19 cellular contexts compared by ENCODE assay signal in genomic region chr20:44135811-44136204, GRCh38. TPM values are rescaled to one million over a fixed set of nuclear protein-coding genes. Genes with fewer than 3 reads are reported as not detected.
A peak's percentile ranks its signal among the peaks of the same experiment; 100 is the strongest.
DNase-seq lines count a peak whose midpoint lies in the region; ATAC-seq lines count a peak whose summit lies in the region.
"Had no signal": no experiment of that assay in that cellular context is flagged by ENCODE, and none has a peak within 500 bp of the region (broad histone marks: within the 10 kb centered on the region; RNA-seq: fewer than 3 reads in every experiment).

No MANE protein-coding gene starts in this region.

- no peaks in the 10 kb centered on the region for H3K79me1 ChIP-seq in mesendoderm (ENCODE audit: low read length)

- peaks cover 7% of the 10 kb centered on the region for H3K27me3 Mint-ChIP-seq in activated CD4-positive, alpha-beta T cell treated with anti-CD3 and anti-CD28 coated beads for 36 hours
- H3K27me3 Mint-ChIP-seq in activated T-helper 1 cell treated with anti-CD3 and anti-CD28 coated beads, Interleukin-12 subunit alpha, Interleukin-12 subunit beta, Interleukin-2, Interleukin-4 antibody, amounts not matched to agents 30 ng/mL and 10 ng/mL and 1 ng/mL, durations not matched to agents 14 hours and 24 hours and 36 hours (ENCODE audit: insufficient read depth) = peaks cover 21% of the 10 kb centered on the region

- H3K4me3 ChIP-seq in mesendoderm (ENCODE audit: low read length) = no peak overlapping the region

- no peak overlapping the region for H3K27ac ChIP-seq in mesendoderm (ENCODE audit: low read depth, low read length)
- H3K27ac ChIP-seq: 22Rv1 had no signal

- no peaks in the 10 kb centered on the region for H3K4me1 Mint-ChIP-seq in activated CD4-positive, alpha-beta T cell treated with anti-CD3 and anti-CD28 coated beads for 36 hours
- H3K4me1 Mint-ChIP-seq in activated T-helper 1 cell treated with anti-CD3 and anti-CD28 coated beads, Interleukin-12 subunit alpha, Interleukin-12 subunit beta, Interleukin-2, Interleukin-4 antibody, amounts not matched to agents 30 ng/mL and 10 ng/mL and 1 ng/mL, durations not matched to agents 14 hours and 24 hours and 36 hours (ENCODE audit: low read depth) = no peaks in the 10 kb centered on the region
- no peaks in the 10 kb centered on the region for H3K4me1 Mint-ChIP-seq in stimulated activated effector memory CD8-positive, alpha-beta T cell treated with anti-CD3 and anti-CD28 coated beads, Interleukin-12 subunit alpha, Interleukin-12 subunit beta, amount 100 ng/mL, for 72 hours

- no peak overlapping the region for H3K27ac Mint-ChIP-seq in activated CD4-positive, alpha-beta T cell treated with anti-CD3 and anti-CD28 coated beads for 36 hours
- H3K27ac Mint-ChIP-seq in activated T-helper 1 cell treated with anti-CD3 and anti-CD28 coated beads, Interleukin-12 subunit alpha, Interleukin-12 subunit beta, Interleukin-2, Interleukin-4 antibody, amounts not matched to agents 30 ng/mL and 10 ng/mL and 1 ng/mL, durations not matched to agents 14 hours and 24 hours and 36 hours = peak overlapping the region; percentile 16
- H3K27ac Mint-ChIP-seq in stimulated activated effector memory CD8-positive, alpha-beta T cell treated with anti-CD3 and anti-CD28 coated beads, Interleukin-12 subunit alpha, Interleukin-12 subunit beta, amount 100 ng/mL, for 72 hours = no peak overlapping the region
- H3K27ac Mint-ChIP-seq: activated naive CD8-positive, alpha-beta T cell; IgD-negative memory B cell; T-helper 2 cell treated with Interferon-gamma antibody and Interleukin-4, amounts not matched to agents 5 μg/mL and 100 μg/mL, for 36 hours had no signal

- no peak overlapping the region for H3K4me3 Mint-ChIP-seq in activated CD4-positive, alpha-beta T cell treated with anti-CD3 and anti-CD28 coated beads for 36 hours
- H3K4me3 Mint-ChIP-seq in activated T-helper 1 cell treated with anti-CD3 and anti-CD28 coated beads, Interleukin-12 subunit alpha, Interleukin-12 subunit beta, Interleukin-2, Interleukin-4 antibody, amounts not matched to agents 30 ng/mL and 10 ng/mL and 1 ng/mL, durations not matched to agents 14 hours and 24 hours and 36 hours = no peak overlapping the region
- no peak overlapping the region for H3K4me3 Mint-ChIP-seq in stimulated activated effector memory CD8-positive, alpha-beta T cell treated with anti-CD3 and anti-CD28 coated beads, Interleukin-12 subunit alpha, Interleukin-12 subunit beta, amount 100 ng/mL, for 72 hours
- H3K4me3 Mint-ChIP-seq: activated naive CD8-positive, alpha-beta T cell; IgD-negative memory B cell; T-helper 2 cell treated with Interferon-gamma antibody and Interleukin-4, amounts not matched to agents 5 μg/mL and 100 μg/mL, for 36 hours had no signal

- H3K56ac ChIP-seq in mesendoderm (ENCODE audit: low read length) = peak overlapping the region; percentile 22

- POLR2A ChIA-PET in activated CD4-positive, alpha-beta T cell treated with anti-CD3 and anti-CD28 coated beads for 36 hours (lab: Charles Lee) = no interaction called here

- no peak overlapping the region for H3K9ac ChIP-seq in mesendoderm (ENCODE audit: low read length)

- no peak overlapping the region for H3K4me2 ChIP-seq in mesendoderm (ENCODE audit: low read length)

- H4K5ac ChIP-seq in mesendoderm (ENCODE audit: low read length) = no peak overlapping the region

- no peak overlapping the region for H3K18ac ChIP-seq in mesendoderm (ENCODE audit: low read length)

- H3K36me3 Mint-ChIP-seq in activated CD4-positive, alpha-beta T cell treated with anti-CD3 and anti-CD28 coated beads for 36 hours (ENCODE audit: low read depth) = no peaks in the 10 kb centered on the region
- no peaks in the 10 kb centered on the region for H3K36me3 Mint-ChIP-seq in activated T-helper 1 cell treated with anti-CD3 and anti-CD28 coated beads, Interleukin-12 subunit alpha, Interleukin-12 subunit beta, Interleukin-2, Interleukin-4 antibody, amounts not matched to agents 30 ng/mL and 10 ng/mL and 1 ng/mL, durations not matched to agents 14 hours and 24 hours and 36 hours (ENCODE audit: low read depth)
- H3K36me3 Mint-ChIP-seq in stimulated activated effector memory CD8-positive, alpha-beta T cell treated with anti-CD3 and anti-CD28 coated beads, Interleukin-12 subunit alpha, Interleukin-12 subunit beta, amount 100 ng/mL, for 72 hours = no peaks in the 10 kb centered on the region
- H3K36me3 Mint-ChIP-seq: activated naive CD8-positive, alpha-beta T cell; IgD-negative memory B cell had no signal

- H4K8ac ChIP-seq in mesendoderm (ENCODE audit: low read depth, low read length) = no peak overlapping the region

- no peak overlapping the region for H2BK15ac ChIP-seq in mesendoderm (replicated peaks; ENCODE audit: low read depth)

- H2AK5ac ChIP-seq in mesendoderm (ENCODE audit: low read length) = peak overlapping the region; percentile 14

- no peaks in the 10 kb centered on the region for H3K27me3 ChIP-seq in mesendoderm (ENCODE audit: insufficient read depth, low read length, poor library complexity)

- no peak for DNase-seq in activated CD4-positive, alpha-beta T cell treated with anti-CD3 and anti-CD28 coated beads for 36 hours
- DNase-seq in activated CD4-positive, alpha-beta T cell treated with anti-CD3 and anti-CD28 coated beads, Interleukin-2, amount 50 U/mL, for 4 hours = no peak
- no peak for DNase-seq in activated T-helper 1 cell treated with anti-CD3 and anti-CD28 coated beads, Interleukin-12 subunit alpha, Interleukin-12 subunit beta, Interleukin-2, Interleukin-4 antibody, amounts not matched to agents 30 ng/mL and 10 ng/mL and 1 ng/mL, durations not matched to agents 14 hours and 24 hours and 36 hours (ENCODE audit: low spot score)
- DNase-seq in mesendoderm = no peak
- DNase-seq in stimulated activated effector memory CD8-positive, alpha-beta T cell treated with anti-CD3 and anti-CD28 coated beads, Interleukin-12 subunit alpha, Interleukin-12 subunit beta, amount 100 ng/mL, for 72 hours (ENCODE audit: low spot score in 2 of 2) = no peak
- DNase-seq in RKO (ENCODE audit: low spot score) = no peak
- no peak for DNase-seq in stimulated activated CD4-positive, alpha-beta T cell treated with anti-CD3 and anti-CD28 coated beads, Interleukin-1b, Interleukin-23, amount 100 ng/mL, for 48 hours
- no peak for DNase-seq in central memory CD4-positive, alpha-beta T cell
- DNase-seq: activated T-cell treated with anti-CD3 and anti-CD28 coated beads for 4 hours; C1 segment of cervical spinal cord; DMS53; NCI-H187; SHP77; stimulated activated CD4-positive, alpha-beta T cell treated with anti-CD3 and anti-CD28 coated beads, Interleukin-2, amount 100 ng/mL, for 24 hours had no signal

- intact Hi-C loops in activated CD4-positive, alpha-beta T cell treated with anti-CD3 and anti-CD28 coated beads for 36 hours (cut with DNase I, micrococcal nuclease) = no loop called here
- intact Hi-C loops in activated T-helper 1 cell treated with anti-CD3 and anti-CD28 coated beads, Interleukin-12 subunit alpha, Interleukin-12 subunit beta, Interleukin-2, Interleukin-4 antibody, amounts not matched to agents 30 ng/mL and 10 ng/mL and 1 ng/mL, durations not matched to agents 14 hours and 24 hours and 36 hours (cut with micrococcal nuclease) = no loop called here

- WGBS in mesendoderm (ENCODE audit: extremely low coverage, insufficient coverage, low lambda C conversion rate) = no CpG with 5 or more reads among the region's 1 CpG

- no peaks in the 10 kb centered on the region for H3K36me3 ChIP-seq in mesendoderm (ENCODE audit: control insufficient read depth, insufficient read depth, low read length)

- no peak overlapping the region for H2BK5ac ChIP-seq in mesendoderm (ENCODE audit: low read length)

- peak; percentile 55 for ATAC-seq in activated CD4-positive, alpha-beta T cell treated with anti-CD3 and anti-CD28 coated beads for 36 hours
- ATAC-seq in stimulated activated effector memory CD8-positive, alpha-beta T cell treated with anti-CD3 and anti-CD28 coated beads, Interleukin-12 subunit alpha, Interleukin-12 subunit beta, amount 100 ng/mL, for 72 hours = peak; percentile 57

- CTCF ChIA-PET in activated CD4-positive, alpha-beta T cell treated with anti-CD3 and anti-CD28 coated beads for 36 hours (lab: Charles Lee) = interaction anchor here (0.8 kb wide), 1 partner anchor 18 kb away, joined by 4 read pairs; no protein-coding TSS in a partner anchor

- H3K4me1 ChIP-seq in mesendoderm (ENCODE audit: control insufficient read depth, low read depth, low read length) = no peaks in the 10 kb centered on the region

- no peak overlapping the region for H3K23ac ChIP-seq in mesendoderm (ENCODE audit: low read length)

- peak overlapping the region; percentile 70 for H3K4ac ChIP-seq in mesendoderm (ENCODE audit: low read depth, low read length)

- no peaks in the 10 kb centered on the region for H3K9me3 Mint-ChIP-seq in activated CD4-positive, alpha-beta T cell treated with anti-CD3 and anti-CD28 coated beads for 36 hours (ENCODE audit: low read depth)
- no peaks in the 10 kb centered on the region for H3K9me3 Mint-ChIP-seq in activated T-helper 1 cell treated with anti-CD3 and anti-CD28 coated beads, Interleukin-12 subunit alpha, Interleukin-12 subunit beta, Interleukin-2, Interleukin-4 antibody, amounts not matched to agents 30 ng/mL and 10 ng/mL and 1 ng/mL, durations not matched to agents 14 hours and 24 hours and 36 hours
- H3K9me3 Mint-ChIP-seq in stimulated activated effector memory CD8-positive, alpha-beta T cell treated with anti-CD3 and anti-CD28 coated beads, Interleukin-12 subunit alpha, Interleukin-12 subunit beta, amount 100 ng/mL, for 72 hours = no peaks in the 10 kb centered on the region
- H3K9me3 Mint-ChIP-seq: IgD-negative memory B cell; T-helper 2 cell treated with Interferon-gamma antibody and Interleukin-4, amounts not matched to agents 5 μg/mL and 100 μg/mL, for 36 hours had no signal

- H2BK120ac ChIP-seq in mesendoderm (ENCODE audit: low read depth, low read length) = no peak overlapping the region

- no peaks in the 10 kb centered on the region for H3K79me2 ChIP-seq in mesendoderm (ENCODE audit: control insufficient read depth, insufficient read depth, low read length)

RNA-seq across cellular contexts. Expression of gene JPH2, which starts 51.2 kb away (rescaled TPM):
- under 1 TPM; 0.07 TPM for total RNA-seq in activated CD4-positive, alpha-beta T cell treated with anti-CD3 and anti-CD28 coated beads for 36 hours
- not detected in 2 replicates for total RNA-seq in activated T-helper 1 cell treated with anti-CD3 and anti-CD28 coated beads, Interleukin-12 subunit alpha, Interleukin-12 subunit beta, Interleukin-2, Interleukin-4 antibody, amounts not matched to agents 30 ng/mL and 10 ng/mL and 1 ng/mL, durations not matched to agents 14 hours and 24 hours and 36 hours
- polyA plus RNA-seq in mesendoderm (2013, experiment 1 of 2) = 2.3 TPM
- 2.3 TPM for polyA plus RNA-seq in mesendoderm (2013, experiment 2 of 2)
- polyA plus RNA-seq: IgD-negative memory B cell, neural cell had no signal
